30 cellular contexts compared by ENCODE assay signal in genomic region chr19:46772170-46773017, GRCh38. TPM values are rescaled to one million over a fixed set of nuclear protein-coding genes. Genes with fewer than 3 reads are reported as not detected.
DNase-seq lines count a peak whose midpoint lies in the region; ATAC-seq and TF ChIP-seq lines count a peak whose summit lies in the region.
"Had no signal": no experiment of that assay in that cellular context is flagged by ENCODE, and none has a peak within 500 bp of the region (broad histone marks: within the 10 kb centered on the region; RNA-seq: fewer than 3 reads in every experiment).

No MANE protein-coding gene starts in this region.

- no peak overlapping the region for H2AFZ ChIP-seq in GM23338
- H2AFZ ChIP-seq in neural progenitor cell (replicated peaks) = no peak overlapping the region

- H3K4me1 ChIP-seq in GM23338 (ENCODE audit: insufficient read depth) = no peaks in the 10 kb centered on the region
- peaks cover 31% of the 10 kb centered on the region for H3K4me1 ChIP-seq in mucosa of descending colon (ENCODE audit: low read depth)
- H3K4me1 ChIP-seq in neural progenitor cell = no peaks in the 10 kb centered on the region
- H3K4me1 ChIP-seq: Peyer's patch had no signal

- H3K9me3 ChIP-seq in SK-N-MC (ENCODE audit: low read depth, low read length) (no peaks in the 10 kb centered on the region), mucosa of descending colon (no peaks in the 10 kb centered on the region), neural progenitor cell (ENCODE audit: low read depth) (no peaks in the 10 kb centered on the region)
- H3K9me3 ChIP-seq: Peyer's patch had no signal

- no peaks in the 10 kb centered on the region for H3K27me3 ChIP-seq in GM23338 (ENCODE audit: insufficient read depth)
- no peaks in the 10 kb centered on the region for H3K27me3 ChIP-seq in neural progenitor cell
- H3K27me3 ChIP-seq: Peyer's patch had no signal

- H3K36me3 ChIP-seq in GM23338 (ENCODE audit: insufficient read depth) (peaks cover 25% of the 10 kb centered on the region), SK-N-MC (ENCODE audit: insufficient read depth, low read length) (peaks cover 29% of the 10 kb centered on the region), mucosa of descending colon (ENCODE audit: low read depth) (peaks cover 17% of the 10 kb centered on the region), neural progenitor cell (no peaks in the 10 kb centered on the region)

- peaks cover 51% of the 10 kb centered on the region for H3K36me3 Mint-ChIP-seq in GM23338 (ENCODE audit: low read depth)
- peaks cover 15% of the 10 kb centered on the region for H3K36me3 Mint-ChIP-seq in neural progenitor cell
- H3K36me3 Mint-ChIP-seq in T-helper 2 cell treated with Interferon-gamma antibody and Interleukin-4, amounts not matched to agents 5 μg/mL and 100 μg/mL, for 36 hours (ENCODE audit: low read depth) = peaks cover 24% of the 10 kb centered on the region

- H3K27me3 Mint-ChIP-seq in GM23338 (ENCODE audit: insufficient read depth, low read depth, poor library complexity) (peaks cover 11% of the 10 kb centered on the region), neural progenitor cell (ENCODE audit: insufficient read depth, low read depth) (peaks cover 2% of the 10 kb centered on the region)
- H3K27me3 Mint-ChIP-seq in T-helper 2 cell treated with Interferon-gamma antibody and Interleukin-4, amounts not matched to agents 5 μg/mL and 100 μg/mL, for 36 hours (ENCODE audit: low read depth) = no peaks in the 10 kb centered on the region
- H3K27me3 Mint-ChIP-seq: CD4-positive, alpha-beta T cell; progenitor cell of endocrine pancreas; stimulated activated naive B cell treated with anti-CD40 and anti-IgM and Interleukin-4, amounts not matched to agents 10 μg/mL and 1 μg/mL and 100 μg/mL, for 72 hours had no signal

- H3K9me2 ChIP-seq in GM23338 (ENCODE audit: insufficient read depth) = no peaks in the 10 kb centered on the region

- H3K79me2 ChIP-seq in GM23338 (replicated peaks; ENCODE audit: insufficient read depth) (no peaks in the 10 kb centered on the region; the same call in 1 of the 2 replicates), neural progenitor cell (ENCODE audit: low read depth) (no peaks in the 10 kb centered on the region)

- H3K9ac ChIP-seq in SK-N-MC (ENCODE audit: insufficient read length) (no peak overlapping the region), neural progenitor cell (no peak overlapping the region)

- TF ChIP-seq CTCF in GM23338 (conservative IDR thresholded peaks at IDR 0.05; ENCODE audit: low read depth in 2 of 2) (no peak), mucosa of descending colon (IDR thresholded peaks at IDR 0.05) (no peak), neural progenitor cell (IDR thresholded peaks at IDR 0.05) (no peak)

- H3K4me3 ChIP-seq in GM23338 (no peak overlapping the region), SK-N-MC (no peak overlapping the region), mucosa of descending colon (no peak overlapping the region), neural progenitor cell (no peak overlapping the region)
- H3K4me3 ChIP-seq: Peyer's patch had no signal

- intact Hi-C loops in mucosa of descending colon (cut with DNase I, micrococcal nuclease) = no loop called here

- H3K4me3 Mint-ChIP-seq in GM23338 (no peak overlapping the region), neural progenitor cell (no peak overlapping the region)
- no peak overlapping the region for H3K4me3 Mint-ChIP-seq in T-helper 2 cell treated with Interferon-gamma antibody and Interleukin-4, amounts not matched to agents 5 μg/mL and 100 μg/mL, for 36 hours
- H3K4me3 Mint-ChIP-seq: CD4-positive, alpha-beta T cell; stimulated activated naive B cell treated with anti-CD40 and anti-IgM and Interleukin-4, amounts not matched to agents 10 μg/mL and 1 μg/mL and 100 μg/mL, for 72 hours had no signal

- H3K9me3 Mint-ChIP-seq in GM23338 (no peaks in the 10 kb centered on the region), neural progenitor cell (no peaks in the 10 kb centered on the region)
- H3K9me3 Mint-ChIP-seq in T-helper 2 cell treated with Interferon-gamma antibody and Interleukin-4, amounts not matched to agents 5 μg/mL and 100 μg/mL, for 36 hours = no peaks in the 10 kb centered on the region
- H3K9me3 Mint-ChIP-seq: CD4-positive, alpha-beta T cell; stimulated activated naive B cell treated with anti-CD40 and anti-IgM and Interleukin-4, amounts not matched to agents 10 μg/mL and 1 μg/mL and 100 μg/mL, for 72 hours had no signal

- H3K4me1 Mint-ChIP-seq in GM23338 (no peaks in the 10 kb centered on the region; the same call in 2 of the 3 replicates), neural progenitor cell (peaks cover 8% of the 10 kb centered on the region)
- H3K4me1 Mint-ChIP-seq in T-helper 2 cell treated with Interferon-gamma antibody and Interleukin-4, amounts not matched to agents 5 μg/mL and 100 μg/mL, for 36 hours (ENCODE audit: low read depth) = peaks cover 4% of the 10 kb centered on the region

- H3F3A ChIP-seq in GM23338 (replicated peaks; ENCODE audit: low read depth) = peaks cover 29% of the 10 kb centered on the region
- H3F3A ChIP-seq in neural progenitor cell (ENCODE audit: low read depth) = peaks cover 10% of the 10 kb centered on the region

- H3K27ac ChIP-seq in GM23338 (ENCODE audit: low read depth) (peak overlapping the region; percentile 46; the same call in 1 of the 2 replicates), SK-N-MC (peak overlapping the region; percentile 36; the same call in 1 of the 2 replicates), neural progenitor cell (no peak overlapping the region)
- H3K27ac ChIP-seq: Peyer's patch had no signal

- ATAC-seq in GM23338 (no peak), mucosa of descending colon (peak; percentile 47)
- ATAC-seq: esophagus mucosa; sciatic nerve; stimulated activated naive B cell treated with anti-CD40 and anti-IgM and Interleukin-4, amounts not matched to agents 10 μg/mL and 1 μg/mL and 100 μg/mL, for 72 hours had no signal

- no peak overlapping the region for H3K4me2 ChIP-seq in GM23338
- H3K4me2 ChIP-seq in neural progenitor cell = no peak overlapping the region

- peaks cover 25% of the 10 kb centered on the region for H4K20me1 ChIP-seq in GM23338 (replicated peaks; ENCODE audit: insufficient read depth)
- no peaks in the 10 kb centered on the region for H4K20me1 ChIP-seq in neural progenitor cell (ENCODE audit: low read depth)

- H3K27ac Mint-ChIP-seq in GM23338 = 0 out of 2 replicates have a peak overlapping the region, but pooled peaks have one; percentile 2
- H3K27ac Mint-ChIP-seq in neural progenitor cell = no peak overlapping the region
- H3K27ac Mint-ChIP-seq in T-helper 2 cell treated with Interferon-gamma antibody and Interleukin-4, amounts not matched to agents 5 μg/mL and 100 μg/mL, for 36 hours = no peak overlapping the region
- H3K27ac Mint-ChIP-seq: CD4-positive, alpha-beta T cell; progenitor cell of endocrine pancreas; stimulated activated naive B cell treated with anti-CD40 and anti-IgM and Interleukin-4, amounts not matched to agents 10 μg/mL and 1 μg/mL and 100 μg/mL, for 72 hours had no signal

- DNase-seq in NCI-H2171 treated with DMSO at 0.1 percent for 48 hours (lab: John Stamatoyannopoulos, UW) = peak; percentile 26
- no peak for DNase-seq in NCI-H2171 (lab: John Stamatoyannopoulos, UW)
- DNase-seq in GM23338 (ENCODE audit: low spot score) = no peak
- DNase-seq in SK-N-MC (ENCODE audit: low read depth, low spot score) = no peak
- DNase-seq in mucosa of descending colon = no peak
- no peak for DNase-seq in AG08396 (ENCODE audit: low spot score)
- DNase-seq in neural progenitor cell (ENCODE audit: low spot score) = no peak
- no peak for DNase-seq in T-helper 2 cell treated with Interferon-gamma antibody and Interleukin-4, amounts not matched to agents 5 μg/mL and 100 μg/mL, for 36 hours (ENCODE audit: low spot score)
- DNase-seq: activated CD4-positive, CD25-positive, alpha-beta regulatory T cell treated with anti-CD3 and anti-CD28 coated beads, Interleukin-2, amount 50 U/mL, for 72 hours; activated gamma-delta T cell; activated T-cell treated with anti-CD3 and anti-CD28 coated beads, Interleukin-2, amount 50 U/mL, for 1 hour; AML-193; caudate nucleus; CD4-positive, alpha-beta T cell; DMS 273 treated with DMSO at 0.1 percent for 48 hours; foreskin melanocyte; GDM1; KG1; MM.1S; NCI-H1436; NCI-H2081 treated with DMSO at 0.1 percent for 48 hours; NCI-H524 treated with DMSO at 0.1 percent for 48 hours; NK-92 treated with Interleukin-12 subunit alpha and Interleukin-12 subunit beta, amount 100 ng/mL, for 24 hours; Peyer's patch; SIG-M5; stimulated activated naive B cell treated with anti-CD40 and anti-IgM and Interleukin-4, amounts not matched to agents 10 μg/mL and 1 μg/mL and 100 μg/mL, for 72 hours; SW 1271 had no signal

TF ChIP-seq in GM23338, 12 proteins besides CTCF, POLR2A, EP300 and RAD21 (continues in another document):
- TF ChIP-seq EZH2 (IDR thresholded peaks at IDR 0.05; ENCODE audit: low read depth, unreplicated experiment) (no peak), CREB1 (CRISPR knock-in tag; IDR thresholded peaks at IDR 0.05; ENCODE audit: low read depth) (no peak), JUNB (IDR thresholded peaks at IDR 0.05; ENCODE audit: unreplicated experiment) (no peak), NANOG (IDR thresholded peaks at IDR 0.05; ENCODE audit: borderline replicate concordance) (no peak)

RNA-seq across cellular contexts. Expression of gene SLC1A5, which starts 16.0 kb away (rescaled TPM):
- 249 and 272 TPM in 2 replicates for total RNA-seq in GM23338 (2014; rRNA removed; shearing (Covaris generic))
- polyA plus RNA-seq in GM23338 (2016; fragmentation: Nextera tagmentation; extraction: Ambion mirVana) = 103 and 109 TPM in 2 replicates
- 100 to 1,000 TPM in 1 of 3 donors, 10 to 100 TPM in 2; 54.7 to 101 (median 89.2) TPM for total RNA-seq in mucosa of descending colon
- total RNA-seq in neural progenitor cell (ENCODE audit: low replicate concordance) = 39.5 and 81.6 TPM in 2 replicates

RNA-seq across cellular contexts. Expression of gene STRN4, which starts 26.1 kb away (rescaled TPM):
- 131 and 140 TPM in 2 replicates for total RNA-seq in GM23338 (2014; rRNA removed; shearing (Covaris generic))
- 58.0 and 62.1 TPM in 2 replicates for polyA plus RNA-seq in GM23338 (2016; fragmentation: Nextera tagmentation; extraction: Ambion mirVana)
- total RNA-seq in mucosa of descending colon (10 to 100 TPM; 68.3 to 79.2 (median 73.7) TPM), neural progenitor cell (ENCODE audit: low replicate concordance) (54.1 and 149 TPM in 2 replicates)

RNA-seq across cellular contexts. Expression of gene FKRP, which starts 26.5 kb away (rescaled TPM):
- 25.5 and 31.9 TPM in 2 replicates for total RNA-seq in GM23338 (2014; rRNA removed; shearing (Covaris generic))
- 8.9 and 11.5 TPM in 2 replicates for polyA plus RNA-seq in GM23338 (2016; fragmentation: Nextera tagmentation; extraction: Ambion mirVana)
- total RNA-seq in mucosa of descending colon (10 to 100 TPM; 10.7 to 19.8 (median 10.9) TPM), neural progenitor cell (ENCODE audit: low replicate concordance) (18.6 and 40.5 TPM in 2 replicates)

RNA-seq across cellular contexts. Expression of gene PRKD2, which starts 55.5 kb away (rescaled TPM):
- 66.6 and 68.0 TPM in 2 replicates for total RNA-seq in GM23338 (2014; rRNA removed; shearing (Covaris generic))
- 53.8 and 53.9 TPM in 2 replicates for polyA plus RNA-seq in GM23338 (2016; fragmentation: Nextera tagmentation; extraction: Ambion mirVana)
- 10 to 100 TPM; 52.5 to 70.5 (median 62.9) TPM for total RNA-seq in mucosa of descending colon
- total RNA-seq in neural progenitor cell (ENCODE audit: low replicate concordance) = 14.9 and 22.2 TPM in 2 replicates
